ENCODE assay signal across 32 cellular contexts in genomic region chr11:2724114-2724513, GRCh38.
"Had no signal": no experiment of that assay in that cellular context is flagged by ENCODE, and none has a peak within 500 bp of the region (broad histone marks: within the 10 kb centered on the region; RNA-seq: fewer than 3 reads in every experiment).

No MANE protein-coding gene starts in this region.

- H3K27me3 ChIP-seq: ascending aorta, heart left ventricle, left lung, spleen, testis, transverse colon had no signal

- H3K4me1 Mint-ChIP-seq: activated CD4-positive, alpha-beta T cell treated with anti-CD3 and anti-CD28 coated beads, Interleukin-2, amount 10 ng/mL, durations not matched to agents 24 days and 14 days; activated naive CD4-positive, alpha-beta T cell treated with anti-CD3 and anti-CD28 coated beads, Interleukin-2, amount 10 ng/mL, durations not matched to agents 7 days and 5 days; activated naive CD8-positive, alpha-beta T cell treated with anti-CD3 and anti-CD28 coated beads, Interleukin-2, amount 10 ng/mL, durations not matched to agents 7 days and 5 days had no signal

- H3K27ac ChIP-seq: ascending aorta, brain microvascular endothelial cell, heart left ventricle, left lung, lower lobe of right lung, parathyroid adenoma, spleen, testis, transverse colon had no signal

- H3K9me3 Mint-ChIP-seq: activated CD4-positive, alpha-beta memory T cell treated with anti-CD3 and anti-CD28 coated beads for 36 hours; activated CD4-positive, alpha-beta T cell treated with anti-CD3 and anti-CD28 coated beads, Interleukin-2, amount 10 ng/mL, durations not matched to agents 24 days and 14 days; activated naive CD4-positive, alpha-beta T cell treated with anti-CD3 and anti-CD28 coated beads, Interleukin-2, amount 10 ng/mL, durations not matched to agents 7 days and 5 days; activated naive CD8-positive, alpha-beta T cell treated with anti-CD3 and anti-CD28 coated beads, Interleukin-2, amount 10 ng/mL, durations not matched to agents 7 days and 5 days; endodermal cell; natural killer cell treated with Interleukin-12 subunit alpha and Interleukin-12 subunit beta and Interleukin-15 and Interleukin-18, amount 100 ng/mL, for 72 hours had no signal

- H3K36me3 ChIP-seq: ascending aorta, brain microvascular endothelial cell, heart left ventricle, left lung, lower lobe of right lung, spleen, transverse colon, WERI-Rb-1 had no signal

- FAIRE-seq: urothelium cell line had no signal

- H2AFZ ChIP-seq: parathyroid adenoma had no signal

- H3K27me3 Mint-ChIP-seq: activated CD4-positive, alpha-beta memory T cell treated with anti-CD3 and anti-CD28 coated beads for 36 hours; activated CD4-positive, alpha-beta T cell treated with anti-CD3 and anti-CD28 coated beads, Interleukin-2, amount 10 ng/mL, durations not matched to agents 24 days and 14 days; activated naive CD4-positive, alpha-beta T cell treated with anti-CD3 and anti-CD28 coated beads, Interleukin-2, amount 10 ng/mL, durations not matched to agents 7 days and 5 days; activated naive CD8-positive, alpha-beta T cell treated with anti-CD3 and anti-CD28 coated beads, Interleukin-2, amount 10 ng/mL, durations not matched to agents 7 days and 5 days; natural killer cell treated with Interleukin-12 subunit alpha and Interleukin-12 subunit beta and Interleukin-15 and Interleukin-18, amount 100 ng/mL, for 72 hours; T-helper 17 cell had no signal

- H3K27ac Mint-ChIP-seq: activated CD4-positive, alpha-beta memory T cell treated with anti-CD3 and anti-CD28 coated beads for 36 hours; activated CD4-positive, alpha-beta T cell treated with anti-CD3 and anti-CD28 coated beads, Interleukin-2, amount 10 ng/mL, durations not matched to agents 24 days and 14 days; activated naive CD4-positive, alpha-beta T cell treated with anti-CD3 and anti-CD28 coated beads, Interleukin-2, amount 10 ng/mL, durations not matched to agents 7 days and 5 days; activated naive CD8-positive, alpha-beta T cell treated with anti-CD3 and anti-CD28 coated beads, Interleukin-2, amount 10 ng/mL, durations not matched to agents 7 days and 5 days; endodermal cell; natural killer cell treated with Interleukin-12 subunit alpha and Interleukin-12 subunit beta and Interleukin-15 and Interleukin-18, amount 100 ng/mL, for 72 hours; T-helper 17 cell had no signal

- H3K9me3 ChIP-seq: ascending aorta, heart left ventricle, left lung, lower lobe of right lung, mucosa of descending colon, spleen, testis, transverse colon had no signal

- H3K36me3 Mint-ChIP-seq: activated CD4-positive, alpha-beta memory T cell treated with anti-CD3 and anti-CD28 coated beads for 36 hours; activated naive CD4-positive, alpha-beta T cell treated with anti-CD3 and anti-CD28 coated beads, Interleukin-2, amount 10 ng/mL, durations not matched to agents 7 days and 5 days; activated naive CD8-positive, alpha-beta T cell treated with anti-CD3 and anti-CD28 coated beads, Interleukin-2, amount 10 ng/mL, durations not matched to agents 7 days and 5 days; natural killer cell treated with Interleukin-12 subunit alpha and Interleukin-12 subunit beta and Interleukin-15 and Interleukin-18, amount 100 ng/mL, for 72 hours had no signal

- DNase-seq: activated CD4-positive, alpha-beta memory T cell treated with anti-CD3 and anti-CD28 coated beads for 36 hours; activated CD4-positive, alpha-beta T cell treated with anti-CD3 and anti-CD28 coated beads, Interleukin-2, amount 10 ng/mL, durations not matched to agents 24 days and 14 days; activated CD8-positive, alpha-beta memory T cell treated with anti-CD3 and anti-CD28 coated beads, Interleukin-2, amount 50 U/mL, for 4 hours; activated gamma-delta T cell; activated naive CD4-positive, alpha-beta T cell treated with anti-CD3 and anti-CD28 coated beads, Interleukin-2, amount 10 ng/mL, durations not matched to agents 7 days and 5 days; activated naive CD8-positive, alpha-beta T cell treated with anti-CD3 and anti-CD28 coated beads, Interleukin-2, amount 10 ng/mL, durations not matched to agents 7 days and 5 days; activated T-cell treated with anti-CD3 and anti-CD28 coated beads, Interleukin-2, amount 50 U/mL, for 1 hour; brain microvascular endothelial cell; caudate nucleus; endodermal cell; foreskin fibroblast; heart left ventricle; kidney glomerular epithelial cell; left lung; lower lobe of right lung; mesendoderm; mucosa of descending colon; nucleus accumbens; right cardiac atrium; spleen; stimulated activated naive CD8-positive, alpha-beta T cell treated with anti-CD3 and anti-CD28 coated beads, Interleukin-15, Interleukin-2, amounts not matched to agents 100 U/mL and 50 U/mL, for 24 hours; T-helper 17 cell; T1000; testis; transverse colon; WERI-Rb-1 had no signal

- H3K79me2 ChIP-seq: parathyroid adenoma had no signal

- H3K9ac ChIP-seq: parathyroid adenoma had no signal

- ATAC-seq: activated CD4-positive, CD25-positive, alpha-beta regulatory T cell treated with anti-CD3 and anti-CD28 coated beads, Interleukin-2, amount 50 U/mL, for 24 hours; esophagus mucosa; lower lobe of right lung; mucosa of descending colon; natural killer cell treated with Interleukin-12 subunit alpha and Interleukin-12 subunit beta and Interleukin-15 and Interleukin-18, amount 100 ng/mL, for 72 hours; stimulated activated naive CD8-positive, alpha-beta T cell treated with anti-CD3 and anti-CD28 coated beads, Interleukin-15, Interleukin-2, amounts not matched to agents 100 U/mL and 50 U/mL, for 24 hours; T-helper 17 cell had no signal

- H3K4me3 ChIP-seq: ascending aorta, heart left ventricle, left lung, lower lobe of right lung, mucosa of descending colon, spleen, testis, transverse colon had no signal

- H3K4me1 ChIP-seq: ascending aorta, left lung, parathyroid adenoma, spleen, transverse colon had no signal

- H3K4me3 Mint-ChIP-seq: activated CD4-positive, alpha-beta memory T cell treated with anti-CD3 and anti-CD28 coated beads for 36 hours; activated CD4-positive, alpha-beta T cell treated with anti-CD3 and anti-CD28 coated beads, Interleukin-2, amount 10 ng/mL, durations not matched to agents 24 days and 14 days; activated naive CD4-positive, alpha-beta T cell treated with anti-CD3 and anti-CD28 coated beads, Interleukin-2, amount 10 ng/mL, durations not matched to agents 7 days and 5 days; activated naive CD8-positive, alpha-beta T cell treated with anti-CD3 and anti-CD28 coated beads, Interleukin-2, amount 10 ng/mL, durations not matched to agents 7 days and 5 days; endodermal cell; natural killer cell treated with Interleukin-12 subunit alpha and Interleukin-12 subunit beta and Interleukin-15 and Interleukin-18, amount 100 ng/mL, for 72 hours; T-helper 17 cell had no signal
